ENCODE assay signal across 19 cellular contexts in the genomic region with DNA sequence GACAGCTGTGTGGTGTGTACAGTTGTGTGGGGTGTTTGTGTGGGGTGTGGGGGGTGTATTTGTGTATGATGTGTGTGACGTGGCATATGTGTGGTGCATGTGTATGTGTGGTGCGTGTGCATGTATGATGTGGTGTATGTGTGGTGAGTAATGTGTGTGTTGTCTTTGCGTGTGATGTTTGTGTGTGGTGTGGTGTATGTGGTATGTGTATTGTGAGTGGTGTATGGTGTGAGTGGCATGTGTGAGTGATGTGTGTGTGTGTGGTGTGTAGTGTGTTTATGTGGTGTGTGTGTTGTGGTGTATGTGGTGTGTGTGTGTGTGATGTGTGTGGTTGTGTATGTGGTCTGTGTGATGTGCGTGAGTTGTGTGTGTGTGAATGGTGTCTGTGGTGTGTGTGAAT.
"Had no signal": no experiment of that assay in that cellular context is flagged by ENCODE, and none has a peak within 500 bp of the region (broad histone marks: within the 10 kb centered on the region; RNA-seq: fewer than 3 reads in every experiment).

No MANE protein-coding gene starts in this region.

- ATAC-seq: Panc1, PC-3, T-cell had no signal

- H3K9me3 ChIP-seq: SK-N-SH had no signal

- H3K27ac ChIP-seq: RWPE1 had no signal

- H3K4me2 ChIP-seq: SK-N-SH had no signal

- H3K9ac ChIP-seq: SK-N-SH had no signal

- DNase-seq: Karpas-422, KG1, MM.1S, NCI-H1092 treated with DMSO at 0.1 percent for 48 hours, NCI-H187, NCI-H2029, NCI-H2081 treated with DMSO at 0.1 percent for 48 hours, NCI-H2171, NCI-H226, NCI-H446, NCI-H510A, NCI-H524 treated with DMSO at 0.1 percent for 48 hours, NCI-H774, PC-3, SK-N-SH, SW 1271, T-cell had no signal
